ENCODE assay signal across 14 cellular contexts in genomic region chr10:79142522-79143309, GRCh38.
DNase-seq lines count a peak whose midpoint lies in the region; ATAC-seq and TF ChIP-seq lines count a peak whose summit lies in the region.
"Had no signal": no experiment of that assay in that cellular context is flagged by ENCODE, and none has a peak within 500 bp of the region (broad histone marks: within the 10 kb centered on the region; RNA-seq: fewer than 3 reads in every experiment).

No MANE protein-coding gene starts in this region.

- H3K27ac Mint-ChIP-seq in activated naive CD8-positive, alpha-beta T cell treated with anti-CD3 and anti-CD28 coated beads, Interleukin-2, amount 10 ng/mL, durations not matched to agents 7 days and 5 days: peak overlapping the region; percentile 63
- H3K27ac Mint-ChIP-seq in activated naive CD8-positive, alpha-beta T cell treated with anti-CD3 and anti-CD28 coated beads, Interleukin-2, amount 50 U/mL, for 24 hours: no peak overlapping the region
- H3K27ac Mint-ChIP-seq in T-cell (peak overlapping the region; percentile 53 to 57), type B pancreatic cell (peak overlapping the region; percentile 61)
- no peak overlapping the region for H3K27ac Mint-ChIP-seq in activated T-helper 2 cell treated with anti-CD3 and anti-CD28 coated beads, Interferon-gamma antibody, Interleukin-2, Interleukin-4, amounts not matched to agents 10 μg/mL and 5 μg/mL and 100 μg/mL, durations not matched to agents 14 hours and 24 hours and 36 hours

- H3K27me3 ChIP-seq in gastroesophageal sphincter: no peaks in the 10 kb centered on the region
- H3K27me3 ChIP-seq: tibial artery had no signal

- POLR2A ChIA-PET in activated naive CD8-positive, alpha-beta T cell treated with anti-CD3 and anti-CD28 coated beads, Interleukin-2, amount 10 ng/mL, durations not matched to agents 7 days and 5 days (lab: Charles Lee): interaction anchor here (1.3 kb wide), 1 partner anchor 75 kb away, joined by 3 read pairs; no protein-coding TSS in a partner anchor
- POLR2A ChIA-PET in T-cell (lab: Charles Lee): no interaction called here

- no peak for ATAC-seq in activated naive CD8-positive, alpha-beta T cell treated with anti-CD3 and anti-CD28 coated beads, Interleukin-2, amount 10 ng/mL, durations not matched to agents 7 days and 5 days (ENCODE audit: low read depth)
- no peak for ATAC-seq in activated naive CD8-positive, alpha-beta T cell treated with anti-CD3 and anti-CD28 coated beads, Interleukin-2, amount 50 U/mL, for 24 hours
- ATAC-seq in T-cell (replicated peaks in 1 of 4) (no peak), gastroesophageal sphincter (no peak)

- no peak for TF ChIP-seq CTCF in gastroesophageal sphincter (IDR thresholded peaks at IDR 0.05)
- no peak for TF ChIP-seq CTCF in type B pancreatic cell (conservative IDR thresholded peaks at IDR 0.05)

- no peaks in the 10 kb centered on the region for H3K9me3 Mint-ChIP-seq in activated naive CD8-positive, alpha-beta T cell treated with anti-CD3 and anti-CD28 coated beads, Interleukin-2, amount 10 ng/mL, durations not matched to agents 7 days and 5 days
- H3K9me3 Mint-ChIP-seq in activated naive CD8-positive, alpha-beta T cell treated with anti-CD3 and anti-CD28 coated beads, Interleukin-2, amount 50 U/mL, for 24 hours: no peaks in the 10 kb centered on the region
- no peaks in the 10 kb centered on the region for H3K9me3 Mint-ChIP-seq in T-cell
- no peaks in the 10 kb centered on the region for H3K9me3 Mint-ChIP-seq in type B pancreatic cell
- H3K9me3 Mint-ChIP-seq in activated T-helper 2 cell treated with anti-CD3 and anti-CD28 coated beads, Interferon-gamma antibody, Interleukin-2, Interleukin-4, amounts not matched to agents 10 μg/mL and 5 μg/mL and 100 μg/mL, durations not matched to agents 14 hours and 24 hours and 36 hours: no peaks in the 10 kb centered on the region

- no peak for DNase-seq in activated naive CD8-positive, alpha-beta T cell treated with anti-CD3 and anti-CD28 coated beads, Interleukin-2, amount 10 ng/mL, durations not matched to agents 7 days and 5 days
- no peak for DNase-seq in activated naive CD8-positive, alpha-beta T cell treated with anti-CD3 and anti-CD28 coated beads, Interleukin-2, amount 50 U/mL, for 24 hours
- no peak for DNase-seq in T-cell
- no peak for DNase-seq in type B pancreatic cell (ENCODE audit: extremely low spot score, unreplicated experiment)
- DNase-seq in activated CD4-positive, CD25-positive, alpha-beta regulatory T cell (lab: John Stamatoyannopoulos, UW): no peak
- no peak for DNase-seq in activated T-helper 2 cell treated with anti-CD3 and anti-CD28 coated beads, Interferon-gamma antibody, Interleukin-2, Interleukin-4, amounts not matched to agents 10 μg/mL and 5 μg/mL and 100 μg/mL, durations not matched to agents 14 hours and 24 hours and 36 hours (ENCODE audit: low spot score)
- no peak for DNase-seq in H4 (ENCODE audit: low spot score)
- DNase-seq: activated CD4-positive, alpha-beta T cell treated with anti-CD3 and anti-CD28 coated beads, Interleukin-2, amount 50 U/mL, for 48 hours; amniotic stem cell; GDM1; NCI-H446 treated with DMSO at 0.1 percent for 48 hours had no signal

- peaks cover 4 to 100% (median 82%) of the 10 kb centered on the region in 3 donors for H3K4me1 ChIP-seq in gastroesophageal sphincter

- H3K36me3 ChIP-seq in gastroesophageal sphincter: peaks cover 0 to 37% of the 10 kb centered on the region in 2 donors

- CTCF ChIA-PET in T-cell (lab: Charles Lee): no interaction called here

- no peaks in the 10 kb centered on the region for H3K36me3 Mint-ChIP-seq in activated naive CD8-positive, alpha-beta T cell treated with anti-CD3 and anti-CD28 coated beads, Interleukin-2, amount 10 ng/mL, durations not matched to agents 7 days and 5 days
- peaks cover 3% of the 10 kb centered on the region for H3K36me3 Mint-ChIP-seq in activated naive CD8-positive, alpha-beta T cell treated with anti-CD3 and anti-CD28 coated beads, Interleukin-2, amount 50 U/mL, for 24 hours (ENCODE audit: low read depth)
- H3K36me3 Mint-ChIP-seq in T-cell (peaks cover 38% of the 10 kb centered on the region), type B pancreatic cell (peaks cover 28% of the 10 kb centered on the region)
- peaks cover 7% of the 10 kb centered on the region for H3K36me3 Mint-ChIP-seq in activated T-helper 2 cell treated with anti-CD3 and anti-CD28 coated beads, Interferon-gamma antibody, Interleukin-2, Interleukin-4, amounts not matched to agents 10 μg/mL and 5 μg/mL and 100 μg/mL, durations not matched to agents 14 hours and 24 hours and 36 hours (ENCODE audit: low read depth)

- no peaks in the 10 kb centered on the region for H3K27me3 Mint-ChIP-seq in activated naive CD8-positive, alpha-beta T cell treated with anti-CD3 and anti-CD28 coated beads, Interleukin-2, amount 10 ng/mL, durations not matched to agents 7 days and 5 days
- no peaks in the 10 kb centered on the region for H3K27me3 Mint-ChIP-seq in activated naive CD8-positive, alpha-beta T cell treated with anti-CD3 and anti-CD28 coated beads, Interleukin-2, amount 50 U/mL, for 24 hours
- H3K27me3 Mint-ChIP-seq in T-cell: no peaks in the 10 kb centered on the region
- H3K27me3 Mint-ChIP-seq in type B pancreatic cell: no peaks in the 10 kb centered on the region
- H3K27me3 Mint-ChIP-seq in activated T-helper 2 cell treated with anti-CD3 and anti-CD28 coated beads, Interferon-gamma antibody, Interleukin-2, Interleukin-4, amounts not matched to agents 10 μg/mL and 5 μg/mL and 100 μg/mL, durations not matched to agents 14 hours and 24 hours and 36 hours (ENCODE audit: low read depth): no peaks in the 10 kb centered on the region

- H3K27ac ChIP-seq in gastroesophageal sphincter: peak overlapping the region in 3 of 4 donors; percentile 85 to 88 (median 88)
- H3K27ac ChIP-seq: SK-N-MC had no signal

- intact Hi-C loops in activated T-helper 2 cell treated with anti-CD3 and anti-CD28 coated beads, Interferon-gamma antibody, Interleukin-2, Interleukin-4, amounts not matched to agents 10 μg/mL and 5 μg/mL and 100 μg/mL, durations not matched to agents 14 hours and 24 hours and 36 hours (cut with micrococcal nuclease): no loop called here

- no peak overlapping the region for H3K4me3 Mint-ChIP-seq in activated naive CD8-positive, alpha-beta T cell treated with anti-CD3 and anti-CD28 coated beads, Interleukin-2, amount 10 ng/mL, durations not matched to agents 7 days and 5 days
- H3K4me3 Mint-ChIP-seq in activated naive CD8-positive, alpha-beta T cell treated with anti-CD3 and anti-CD28 coated beads, Interleukin-2, amount 50 U/mL, for 24 hours: no peak overlapping the region
- H3K4me3 Mint-ChIP-seq in T-cell: no peak overlapping the region
- H3K4me3 Mint-ChIP-seq in type B pancreatic cell: no peak overlapping the region
- no peak overlapping the region for H3K4me3 Mint-ChIP-seq in activated T-helper 2 cell treated with anti-CD3 and anti-CD28 coated beads, Interferon-gamma antibody, Interleukin-2, Interleukin-4, amounts not matched to agents 10 μg/mL and 5 μg/mL and 100 μg/mL, durations not matched to agents 14 hours and 24 hours and 36 hours (ENCODE audit: low read depth)

- no peak overlapping the region for H3K4me3 ChIP-seq in gastroesophageal sphincter
- H3K4me3 ChIP-seq: SK-N-MC, tibial artery had no signal

- 70 to 92% methylated on average over 5 to 6 of the region's 13 CpGs for WGBS in gastroesophageal sphincter (ENCODE audit: low coverage in 1 of 2), 2 donors

- H3K9me3 ChIP-seq in gastroesophageal sphincter: no peaks in the 10 kb centered on the region
- H3K9me3 ChIP-seq: tibial artery had no signal

- H3K4me1 Mint-ChIP-seq in activated naive CD8-positive, alpha-beta T cell treated with anti-CD3 and anti-CD28 coated beads, Interleukin-2, amount 10 ng/mL, durations not matched to agents 7 days and 5 days: peaks cover 60% of the 10 kb centered on the region
- H3K4me1 Mint-ChIP-seq in activated naive CD8-positive, alpha-beta T cell treated with anti-CD3 and anti-CD28 coated beads, Interleukin-2, amount 50 U/mL, for 24 hours: peaks cover 65% of the 10 kb centered on the region
- H3K4me1 Mint-ChIP-seq in T-cell (peaks cover 58 to 89% (median 87%) of the 10 kb centered on the region in 3 donors), type B pancreatic cell (ENCODE audit: unreplicated experiment) (peaks cover 49% of the 10 kb centered on the region)
- H3K4me1 Mint-ChIP-seq in activated T-helper 2 cell treated with anti-CD3 and anti-CD28 coated beads, Interferon-gamma antibody, Interleukin-2, Interleukin-4, amounts not matched to agents 10 μg/mL and 5 μg/mL and 100 μg/mL, durations not matched to agents 14 hours and 24 hours and 36 hours (ENCODE audit: low read depth): peaks cover 41% of the 10 kb centered on the region

- TF ChIP-seq POLR2A in gastroesophageal sphincter (IDR thresholded peaks at IDR 0.05): no peak

- no peak for TF ChIP-seq EP300 in gastroesophageal sphincter (IDR thresholded peaks at IDR 0.05)

Comparison
In these comparisons a context has a peak if more than half of its experiments do, and no peak if none do; other contexts are left out.
1. H3K27ac Mint-ChIP-seq: peak in activated naive CD8-positive, alpha-beta T cell treated with anti-CD3 and anti-CD28 coated beads, Interleukin-2, amount 10 ng/mL, durations not matched to agents 7 days and 5 days (single experiment), T-cell (2 of 2) and type B pancreatic cell (single experiment); none in activated naive CD8-positive, alpha-beta T cell treated with anti-CD3 and anti-CD28 coated beads, Interleukin-2, amount 50 U/mL, for 24 hours (single experiment) and activated T-helper 2 cell treated with anti-CD3 and anti-CD28 coated beads, Interferon-gamma antibody, Interleukin-2, Interleukin-4, amounts not matched to agents 10 μg/mL and 5 μg/mL and 100 μg/mL, durations not matched to agents 14 hours and 24 hours and 36 hours (single experiment).